ENCODE assay signal across 8 cellular contexts in genomic region chr1:150615346-150616201, GRCh38. TPM values are rescaled to one million over a fixed set of nuclear protein-coding genes. Genes with fewer than 3 reads are reported as not detected.
DNase-seq lines count a peak whose midpoint lies in the region; ATAC-seq lines count a peak whose summit lies in the region.

No MANE protein-coding gene starts in this region.

- peaks cover 75% of the 10 kb centered on the region for H3K4me1 Mint-ChIP-seq in activated CD4-positive, alpha-beta T cell treated with anti-CD3 and anti-CD28 coated beads for 36 hours
- peaks cover 73% of the 10 kb centered on the region for H3K4me1 Mint-ChIP-seq in stimulated activated memory B cell treated with anti-CD40 and anti-IgM and Interleukin-4, amounts not matched to agents 10 μg/mL and 1 μg/mL and 100 μg/mL, for 72 hours

- H3K27ac Mint-ChIP-seq in activated CD4-positive, alpha-beta T cell treated with anti-CD3 and anti-CD28 coated beads for 36 hours: peak overlapping the region; percentile 80
- H3K27ac Mint-ChIP-seq in stimulated activated memory B cell treated with anti-CD40 and anti-IgM and Interleukin-4, amounts not matched to agents 10 μg/mL and 1 μg/mL and 100 μg/mL, for 72 hours: peak overlapping the region; percentile 75

- no peaks in the 10 kb centered on the region for H3K9me3 ChIP-seq in effector memory CD4-positive, alpha-beta T cell (ENCODE audit: control insufficient read depth, low read length)

- POLR2A ChIA-PET in activated CD4-positive, alpha-beta T cell treated with anti-CD3 and anti-CD28 coated beads for 36 hours (lab: Charles Lee): interaction anchor here (0.6 to 3.7 kb wide), 7 partner anchors 12 to 541 kb away, joined by 4 to 23 read pairs (median 5); partner anchors contain the start of genes ENSA and MCL1

- H3K27ac ChIP-seq in effector memory CD4-positive, alpha-beta T cell (ENCODE audit: insufficient read depth, low read length, poor library complexity, severe bottlenecking): peak overlapping the region; percentile 25

- no peaks in the 10 kb centered on the region for H3K9me3 Mint-ChIP-seq in activated CD4-positive, alpha-beta T cell treated with anti-CD3 and anti-CD28 coated beads for 36 hours (ENCODE audit: low read depth)
- H3K9me3 Mint-ChIP-seq in stimulated activated memory B cell treated with anti-CD40 and anti-IgM and Interleukin-4, amounts not matched to agents 10 μg/mL and 1 μg/mL and 100 μg/mL, for 72 hours: no peaks in the 10 kb centered on the region

- CTCF ChIA-PET in activated CD4-positive, alpha-beta T cell treated with anti-CD3 and anti-CD28 coated beads for 36 hours (lab: Charles Lee): interaction anchor here (0.7 to 20.2 kb wide), 3 partner anchors 45 to 213 kb away, joined by 3 to 461 read pairs (median 3); partner anchors contain the start of gene MCL1

- no peak overlapping the region for H3K4me3 ChIP-seq in effector memory CD4-positive, alpha-beta T cell (ENCODE audit: insufficient read depth, low read depth, low read length, poor library complexity, severe bottlenecking)

- no peaks in the 10 kb centered on the region for H3K27me3 ChIP-seq in effector memory CD4-positive, alpha-beta T cell (replicated peaks; ENCODE audit: control insufficient read depth, insufficient read depth, low read length, poor library complexity, severe bottlenecking)

- H3K36me3 Mint-ChIP-seq in activated CD4-positive, alpha-beta T cell treated with anti-CD3 and anti-CD28 coated beads for 36 hours (ENCODE audit: low read depth): peaks cover 58% of the 10 kb centered on the region
- peaks cover 37% of the 10 kb centered on the region for H3K36me3 Mint-ChIP-seq in stimulated activated memory B cell treated with anti-CD40 and anti-IgM and Interleukin-4, amounts not matched to agents 10 μg/mL and 1 μg/mL and 100 μg/mL, for 72 hours

- H3K4me3 Mint-ChIP-seq in activated CD4-positive, alpha-beta T cell treated with anti-CD3 and anti-CD28 coated beads for 36 hours: peak overlapping the region; percentile 49
- H3K4me3 Mint-ChIP-seq in stimulated activated memory B cell treated with anti-CD40 and anti-IgM and Interleukin-4, amounts not matched to agents 10 μg/mL and 1 μg/mL and 100 μg/mL, for 72 hours: no peak overlapping the region

- DNase-seq in activated CD4-positive, alpha-beta T cell treated with anti-CD3 and anti-CD28 coated beads for 36 hours: peak; percentile 50
- no peak for DNase-seq in activated CD4-positive, alpha-beta T cell treated with anti-CD3 and anti-CD28 coated beads, Interleukin-2, amount 50 U/mL, for 1 hour
- DNase-seq in RKO (ENCODE audit: low spot score): peak; percentile 95
- DNase-seq in effector memory CD4-positive, alpha-beta T cell: peak in 1 of 3 donors; percentile 25
- DNase-seq in NCI-H2029 treated with DMSO at 0.1 percent for 48 hours (lab: John Stamatoyannopoulos, UW): no peak
- no peak for DNase-seq in CD1c-positive myeloid dendritic cell (ENCODE audit: extremely low spot score)
- no peak for DNase-seq in HuH-7.5 (ENCODE audit: low spot score)

- ATAC-seq in activated CD4-positive, alpha-beta T cell treated with anti-CD3 and anti-CD28 coated beads for 36 hours: peak; percentile 8
- ATAC-seq in stimulated activated memory B cell treated with anti-CD40 and anti-IgM and Interleukin-4, amounts not matched to agents 10 μg/mL and 1 μg/mL and 100 μg/mL, for 72 hours: no peak

- intact Hi-C loops in activated CD4-positive, alpha-beta T cell treated with anti-CD3 and anti-CD28 coated beads for 36 hours (cut with DNase I, micrococcal nuclease): loop anchor here in 1 of 2 experiments (10.0 kb wide), 1 partner anchor 381 kb away; the partner anchor contains the start of gene ANP32E

- H3K36me3 ChIP-seq in effector memory CD4-positive, alpha-beta T cell (ENCODE audit: control insufficient read depth, insufficient read depth, low read length): peaks cover 5% of the 10 kb centered on the region

- no peaks in the 10 kb centered on the region for H3K27me3 Mint-ChIP-seq in activated CD4-positive, alpha-beta T cell treated with anti-CD3 and anti-CD28 coated beads for 36 hours
- no peaks in the 10 kb centered on the region for H3K27me3 Mint-ChIP-seq in stimulated activated memory B cell treated with anti-CD40 and anti-IgM and Interleukin-4, amounts not matched to agents 10 μg/mL and 1 μg/mL and 100 μg/mL, for 72 hours

- peaks cover 30% of the 10 kb centered on the region for H3K4me1 ChIP-seq in effector memory CD4-positive, alpha-beta T cell (ENCODE audit: control insufficient read depth, insufficient read depth, low read length, poor library complexity, severe bottlenecking)

RNA-seq across cellular contexts. Expression of gene ENSA, which starts 13.8 kb away (rescaled TPM):
- total RNA-seq in activated CD4-positive, alpha-beta T cell treated with anti-CD3 and anti-CD28 coated beads for 36 hours: 100 to 1,000 TPM; 197 to 240 TPM

RNA-seq across cellular contexts. Expression of gene MCL1, which starts 36.2 kb away (rescaled TPM):
- total RNA-seq in activated CD4-positive, alpha-beta T cell treated with anti-CD3 and anti-CD28 coated beads for 36 hours: 100 to 1,000 TPM; 185 to 265 TPM

Comparison
In these comparisons a context has a peak if more than half of its experiments do, and no peak if none do; other contexts are left out.
1. DNase-seq: peak in activated CD4-positive, alpha-beta T cell treated with anti-CD3 and anti-CD28 coated beads for 36 hours (single experiment) and RKO (single experiment); none in activated CD4-positive, alpha-beta T cell treated with anti-CD3 and anti-CD28 coated beads, Interleukin-2, amount 50 U/mL, for 1 hour (single experiment), NCI-H2029 treated with DMSO at 0.1 percent for 48 hours (single experiment), CD1c-positive myeloid dendritic cell (single experiment) and HuH-7.5 (single experiment).